8 cellular contexts compared by ENCODE assay signal in genomic region chr12:93785262-93786010, GRCh38.
DNase-seq lines count a peak whose midpoint lies in the region; ATAC-seq and TF ChIP-seq lines count a peak whose summit lies in the region.

No MANE protein-coding gene starts in this region.

- H3K4me3 Mint-ChIP-seq in immature natural killer cell = peak overlapping the region in 4 of 5 donors; percentile 29 to 71 (median 44)

- peak overlapping the region; percentile 78 to 86 for H3K27ac ChIP-seq in ascending aorta

- TF ChIP-seq CTCF in ascending aorta (IDR thresholded peaks at IDR 0.05) = no peak

- H3K9me3 ChIP-seq in ascending aorta = no peaks in the 10 kb centered on the region

- ATAC-seq in GM18508 (IDR thresholded peaks at IDR 0.05; ENCODE audit: insufficient read depth, unreplicated experiment) = peak; percentile 64

- H3K27me3 Mint-ChIP-seq in immature natural killer cell (ENCODE audit: low read depth in 3 of 3) = peaks cover 0 to 2% (median 0%) of the 10 kb centered on the region in 3 donors

- peaks cover 14 to 35% of the 10 kb centered on the region in 2 donors for H3K4me1 ChIP-seq in ascending aorta

- H3K4me1 Mint-ChIP-seq in immature natural killer cell = peaks cover 33 to 46% of the 10 kb centered on the region in 2 donors

- peak overlapping the region in 1 of 2 donors; percentile 24 for H3K4me3 ChIP-seq in ascending aorta

- peaks cover 0 to 4% (median 3%) of the 10 kb centered on the region in 3 donors for H3K36me3 Mint-ChIP-seq in immature natural killer cell

- intact Hi-C loops in ascending aorta (cut with DNase I) = loop anchor here (2.0 kb wide), 2 partner anchors 27 to 289 kb away; no protein-coding TSS in a partner anchor

- no peaks in the 10 kb centered on the region for H3K27me3 ChIP-seq in ascending aorta

- DNase-seq in RKO (ENCODE audit: low spot score) (peak; percentile 98), ascending aorta (ENCODE audit: low spot score in 2 of 2) (peak; percentile 29 to 85), immature natural killer cell (peak; percentile 22 to 61 (median 26)), NCI-H2196 (lab: John Stamatoyannopoulos, UW; ENCODE audit: unreplicated experiment) (no peak), NCI-H2171 (lab: John Stamatoyannopoulos, UW) (no peak), GF-D8 (lab: John Stamatoyannopoulos, UW) (no peak)
- peak; percentile 30 to 40 for DNase-seq in stimulated activated CD4-positive, alpha-beta T cell treated with anti-CD3 and anti-CD28 coated beads, Interleukin-15, amount 100 ng/mL, for 48 hours (ENCODE audit: low read depth in 2 of 2)

- H3K27ac Mint-ChIP-seq in immature natural killer cell = peak overlapping the region; percentile 65 to 91 (median 76)

- H3K36me3 ChIP-seq in ascending aorta = no peaks in the 10 kb centered on the region

- H3K9me3 Mint-ChIP-seq in immature natural killer cell = no peaks in the 10 kb centered on the region

Comparison
In these comparisons a context has a peak if more than half of its experiments do, and no peak if none do; other contexts are left out.
1. DNase-seq: peak in RKO (single experiment), ascending aorta (2 of 2), immature natural killer cell (3 of 3) and stimulated activated CD4-positive, alpha-beta T cell treated with anti-CD3 and anti-CD28 coated beads, Interleukin-15, amount 100 ng/mL, for 48 hours (2 of 2); none in NCI-H2196 (single experiment), NCI-H2171 (single experiment) and GF-D8 (single experiment).